12 cellular contexts compared by ENCODE assay signal in the genomic region with DNA sequence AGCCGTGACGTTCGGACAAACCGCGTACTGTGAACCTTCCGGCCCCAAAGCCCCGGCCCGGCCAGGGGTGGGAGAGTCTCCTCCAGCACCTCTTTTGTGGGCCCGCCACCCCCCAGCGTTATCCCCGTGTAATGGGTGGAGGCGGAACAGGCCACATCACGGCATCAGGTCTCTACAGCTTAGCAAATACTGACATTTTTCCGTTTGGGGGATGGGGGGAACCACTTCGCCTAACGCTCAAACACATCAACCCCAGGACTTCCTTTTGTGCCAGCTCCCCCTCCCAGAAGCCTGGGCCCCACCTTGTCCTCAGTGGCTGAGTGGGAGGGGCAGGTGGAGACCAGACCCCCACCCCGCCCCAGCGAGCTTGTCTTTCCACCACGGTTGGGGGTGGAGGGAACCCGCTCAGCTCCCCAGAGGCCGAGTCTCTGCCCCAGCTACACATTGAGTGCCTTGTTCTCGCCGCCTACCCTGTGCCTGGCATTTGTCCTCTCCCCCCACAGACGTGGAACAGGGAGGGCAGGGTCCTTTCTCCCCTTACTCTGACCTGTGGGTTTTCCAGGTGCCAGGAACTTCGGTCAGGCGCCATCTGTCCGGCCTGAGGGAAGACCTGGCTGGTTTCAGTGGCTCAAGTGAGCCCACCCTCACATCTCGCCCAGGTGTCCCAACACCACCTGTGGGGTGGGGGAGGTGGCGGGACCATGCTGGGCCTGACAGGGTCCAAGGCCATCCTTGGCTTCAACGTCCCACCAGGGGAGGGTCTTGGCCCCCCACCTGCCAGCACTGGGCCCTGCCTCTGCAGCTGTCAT. TPM values are rescaled to one million over a fixed set of nuclear protein-coding genes. Genes with fewer than 3 reads are reported as not detected.
DNase-seq lines count a peak whose midpoint lies in the region; ATAC-seq, FAIRE-seq and TF ChIP-seq lines count a peak whose summit lies in the region.
"Had no signal": no experiment of that assay in that cellular context is flagged by ENCODE, and none has a peak within 500 bp of the region (broad histone marks: within the 10 kb centered on the region; RNA-seq: fewer than 3 reads in every experiment).

No MANE protein-coding gene starts in this region.

- H3K4me1 ChIP-seq in GM12878 (ENCODE audit: control insufficient read depth, insufficient read depth, low read length) (no peaks in the 10 kb centered on the region; the same call in 1 of the 2 replicates), HAP-1 (no peaks in the 10 kb centered on the region)
- H3K4me1 ChIP-seq: ascending aorta had no signal

- peak; percentile 39 for ATAC-seq in CD4-positive, alpha-beta T cell (ENCODE audit: poor library complexity)
- ATAC-seq in GM12878 (no peak), GM19324 (IDR thresholded peaks at IDR 0.05; ENCODE audit: low FRiP score, unreplicated experiment) (no peak), GM18907 (IDR thresholded peaks at IDR 0.05; ENCODE audit: unreplicated experiment) (no peak)

- peaks cover 62% of the 10 kb centered on the region for H3K36me3 Mint-ChIP-seq in CD4-positive, alpha-beta T cell (ENCODE audit: low read depth)
- H3K36me3 Mint-ChIP-seq in nephron progenitor cell (ENCODE audit: low read depth) = peaks cover 22% of the 10 kb centered on the region

- TF ChIP-seq CTCF in CD4-positive, alpha-beta T cell (IDR thresholded peaks at IDR 0.05) = no peak
- no peak for TF ChIP-seq CTCF in GM12878 (IDR thresholded peaks at IDR 0.05 in 2 of 3, conservative IDR thresholded peaks at IDR 0.05 in 1 of 3; ENCODE audit: control insufficient read depth in 2 of 3, extremely low read depth in 1 of 3, insufficient read depth in 1 of 3, low read depth in 3 of 3, low read length in 3 of 3)
- TF ChIP-seq CTCF in nephron progenitor cell (IDR thresholded peaks at IDR 0.05) = no peak

- in situ Hi-C loops in GM12878 (cut with MboI) (no loop called here), HAP-1 (cut with MboI; ENCODE audit: low sequenced_read_pairs) (no loop called here)

- H3K79me2 ChIP-seq in GM12878 (ENCODE audit: control insufficient read depth, insufficient read depth, low read length) = no peaks in the 10 kb centered on the region

- H3K27me3 Mint-ChIP-seq in CD4-positive, alpha-beta T cell = no peaks in the 10 kb centered on the region
- no peaks in the 10 kb centered on the region for H3K27me3 Mint-ChIP-seq in nephron progenitor cell (ENCODE audit: low read depth, poor library complexity)

- H3K9me3 ChIP-seq in CD4-positive, alpha-beta T cell (ENCODE audit: control insufficient read depth, low read length) = no peaks in the 10 kb centered on the region
- H3K9me3 ChIP-seq in GM12878 (replicated peaks; ENCODE audit: control insufficient read depth, insufficient read depth, low read length) = no peaks in the 10 kb centered on the region
- H3K9me3 ChIP-seq in HAP-1 = no peaks in the 10 kb centered on the region
- H3K9me3 ChIP-seq: ascending aorta, heart left ventricle had no signal

- DNase-seq in CD4-positive, alpha-beta T cell = peak in 2 of 10 experiments; percentile 12 to 23
- DNase-seq in NCI-H69 (lab: John Stamatoyannopoulos, UW) (peak; percentile 26), GM12878 (ENCODE audit: low read depth, low spot score) (no peak), nephron progenitor cell (no peak), HAP-1 (ENCODE audit: low spot score in 2 of 2) (no peak), OCI-M1 (lab: John Stamatoyannopoulos, UW) (no peak)
- DNase-seq: SHP77 treated with DMSO at 0.1 percent for 48 hours had no signal

- WGBS in GM12878 (ENCODE audit: insufficient coverage, insufficient replicate concordance, low lambda C conversion rate, missing lambda C conversion rate) = 67% methylated on average over 30 of the region's 30 CpGs

- no peak overlapping the region for H3K9ac ChIP-seq in GM12878 (ENCODE audit: control insufficient read depth, insufficient read depth, low read length)

- no peak for TF ChIP-seq EP300 in GM12878 (IDR thresholded peaks at IDR 0.05; ENCODE audit: borderline replicate concordance in 1 of 2, control insufficient read depth in 1 of 2, low read depth in 2 of 2, low read length in 2 of 2)

- H3K36me3 ChIP-seq in GM12878 (ENCODE audit: control insufficient read depth in 2 of 2, insufficient read depth in 2 of 2, low read length in 1 of 2) (peaks cover 5 to 25% of the 10 kb centered on the region in 2 experiments; a peak in 3 of 4 replicates), HAP-1 (replicated peaks) (peaks cover 62% of the 10 kb centered on the region)

- CTCF ChIA-PET in CD4-positive, alpha-beta T cell (lab: Charles Lee) = interaction anchor here (1.8 kb wide), 1 partner anchor 80 kb away, joined by 5 read pairs; the partner anchor contains the start of gene SCO2
- CTCF ChIA-PET in GM12878 (lab: Yijun Ruan, JAX) = no interaction called here

- SMC1A ChIA-PET in GM12878 (lab: Charles Lee; ENCODE audit: uncharacterized antibody, unreplicated experiment) = no interaction called here

- H3K4me2 ChIP-seq in GM12878 (ENCODE audit: control insufficient read depth, insufficient read depth) = no peak overlapping the region

- intact Hi-C loops in CD4-positive, alpha-beta T cell (cut with DNase I, micrococcal nuclease) = no loop called here
- intact Hi-C loops in GM12878 (cut with micrococcal nuclease; ENCODE audit: unreplicated experiment) = no loop called here

- FAIRE-seq in GM12878 (lab: Jason Lieb, UNC) = no peak

- H3K27ac ChIP-seq in CD4-positive, alpha-beta T cell (ENCODE audit: low read depth, low read length) = peak overlapping the region; percentile 48
- no peak overlapping the region for H3K27ac ChIP-seq in GM12878 (ENCODE audit: control insufficient read depth, insufficient read depth)
- H3K27ac ChIP-seq: ascending aorta, heart left ventricle had no signal

- H3K27me3 ChIP-seq in CD4-positive, alpha-beta T cell (ENCODE audit: control insufficient read depth, insufficient read depth, low read length) = no peaks in the 10 kb centered on the region
- H3K27me3 ChIP-seq in GM12878 (replicated peaks in 1 of 2; ENCODE audit: control insufficient read depth in 2 of 2, insufficient read depth in 2 of 2, low read length in 1 of 2) (no peaks in the 10 kb centered on the region), HAP-1 (ENCODE audit: low read depth) (no peaks in the 10 kb centered on the region)
- H3K27me3 ChIP-seq: ascending aorta, heart left ventricle had no signal

- no peaks in the 10 kb centered on the region for H3K4me1 Mint-ChIP-seq in CD4-positive, alpha-beta T cell (ENCODE audit: low read depth)
- peaks cover 7% of the 10 kb centered on the region for H3K4me1 Mint-ChIP-seq in nephron progenitor cell

- TF ChIP-seq POLR2A in GM12878 (IDR thresholded peaks at IDR 0.05; ENCODE audit: low read depth, low read length) = peak; percentile 51; the same call in 1 of the 2 replicates

- H3K4me3 ChIP-seq in GM12878 = no peak overlapping the region
- no peak overlapping the region for H3K4me3 ChIP-seq in HAP-1
- H3K4me3 ChIP-seq: ascending aorta, heart left ventricle had no signal

- POLR2A ChIA-PET in CD4-positive, alpha-beta T cell (lab: Charles Lee) = interaction anchor here (0.9 to 2.4 kb wide), 3 partner anchors 25 to 80 kb away, joined by 3 to 11 read pairs (median 3); partner anchors contain the start of genes LMF2, NCAPH2 and SCO2
- POLR2A ChIA-PET in GM12878 (lab: Charles Lee) = interaction anchor here (0.6 kb wide), 1 partner anchor 1193 kb away, joined by 3 read pairs; no protein-coding TSS in a partner anchor

- no peaks in the 10 kb centered on the region for H4K20me1 ChIP-seq in GM12878 (ENCODE audit: control insufficient read depth, insufficient read depth)

- no peak overlapping the region for H2AFZ ChIP-seq in GM12878 (ENCODE audit: control insufficient read depth, low read depth, low read length)

- no TSS peak for BruUV-seq in GM12878 (replicated peaks; lab: Mats Ljungman, UMichigan)

- TF ChIP-seq RAD21 in GM12878 (IDR thresholded peaks at IDR 0.05; ENCODE audit: insufficient read depth, low read depth, low read length) = no peak

- RAD21 ChIA-PET in GM12878 (lab: Charles Lee; ENCODE audit: unreplicated experiment) = no interaction called here

- no peaks in the 10 kb centered on the region for H3K9me3 Mint-ChIP-seq in CD4-positive, alpha-beta T cell
- no peaks in the 10 kb centered on the region for H3K9me3 Mint-ChIP-seq in nephron progenitor cell

- H3K4me3 Mint-ChIP-seq in CD4-positive, alpha-beta T cell = no peak overlapping the region
- no peak overlapping the region for H3K4me3 Mint-ChIP-seq in nephron progenitor cell

- peak overlapping the region; percentile 69 for H3K27ac Mint-ChIP-seq in CD4-positive, alpha-beta T cell
- peak overlapping the region; percentile 57 for H3K27ac Mint-ChIP-seq in nephron progenitor cell

RNA-seq across cellular contexts. Expression of gene SBF1, which starts 29.6 kb away (rescaled TPM):
- total RNA-seq in CD4-positive, alpha-beta T cell = 100 to 1,000 TPM; 220 to 227 TPM
- 103 and 115 TPM in 2 replicates for total RNA-seq in GM12878 (2013; cell fraction: nucleolus; rRNA removed)
- total RNA-seq in GM12878 (2014; rRNA removed) (42.7 and 48.0 TPM in 2 replicates), GM12878 (2014; rRNA removed; fragmentation: Illumina TruSeq; extraction: Trizol) (14.6 and 16.1 TPM in 2 replicates), GM12878 (2021) (77.9 and 95.0 TPM in 2 replicates)
- polyA plus RNA-seq in GM12878 (2011; ENCODE audit: low read depth) = 12.7 TPM
- polyA plus RNA-seq in GM12878 (2011; rRNA removed) (11.1 and 19.5 TPM in 2 replicates), GM12878 (2014; fragmentation: Illumina TruSeq; extraction: Trizol) (1.2 and 7.4 TPM in 2 replicates), GM12878 (2014; fragmentation: Nextera tagmentation; extraction: Ambion mirVana) (1 to 10 TPM in 1 of 2 experiments, under 1 TPM in 1; 0.23 to 1.2 TPM), GM12878 (2014; rRNA removed) (42.2 and 47.5 TPM in 2 replicates), GM12878 (2016; fragmentation: Nextera tagmentation; extraction: Ambion mirVana) (10 to 100 TPM; 10.0 to 28.6 TPM)
- polyA plus RNA-seq in GM12878 (2011; cell fraction: cytosol; rRNA removed) = 30.3 and 43.4 TPM in 2 replicates
- polyA plus RNA-seq in GM12878 (2011; cell fraction: nucleus; rRNA removed) = 215 and 252 TPM in 2 replicates
- 25.9 and 33.5 TPM in 2 replicates for polyA plus RNA-seq in GM12878 (2012)
- 46.5 and 73.5 TPM in 2 replicates for polyA minus RNA-seq in GM12878 (2011; rRNA and poly(A)+ RNA removed)
- 27.6 and 33.4 TPM in 2 replicates for polyA minus RNA-seq in GM12878 (2011; cell fraction: cytosol; rRNA and poly(A)+ RNA removed)
- polyA minus RNA-seq in GM12878 (2011; cell fraction: nucleus; rRNA and poly(A)+ RNA removed) = 76.3 and 127 TPM in 2 replicates

RNA-seq across cellular contexts. Expression of gene ADM2, which starts 36.1 kb away (rescaled TPM):
- total RNA-seq in CD4-positive, alpha-beta T cell = 1 to 10 TPM; 1.1 to 1.6 TPM
- total RNA-seq in GM12878 (2013; cell fraction: nucleolus; rRNA removed) = 0.69 and 0.75 TPM in 2 replicates
- total RNA-seq in GM12878 (2014; rRNA removed) (0.06 and 0.16 TPM in 2 replicates), GM12878 (2014; rRNA removed; fragmentation: Illumina TruSeq; extraction: Trizol) (0.04 TPM in 1 of 2 replicates, not detected in the other), GM12878 (2021) (0.31 and 0.48 TPM in 2 replicates)
- polyA plus RNA-seq in GM12878 (2011; ENCODE audit: low read depth) = 0.67 TPM
- polyA plus RNA-seq in GM12878 (2011; rRNA removed) (0.23 and 0.30 TPM in 2 replicates), GM12878 (2014; fragmentation: Illumina TruSeq; extraction: Trizol) (0.04 TPM in 1 of 2 replicates, not detected in the other), GM12878 (2014; fragmentation: Nextera tagmentation; extraction: Ambion mirVana) (under 1 TPM in 1 of 2 experiments, not detected in 1; 0.02 TPM), GM12878 (2014; rRNA removed) (0.14 and 0.33 TPM in 2 replicates), GM12878 (2016; fragmentation: Nextera tagmentation; extraction: Ambion mirVana) (under 1 TPM in 1 of 2 experiments, not detected in 1; 0.17 TPM)
- polyA plus RNA-seq in GM12878 (2011; cell fraction: cytosol; rRNA removed) = 0.40 TPM in 2 replicates
- 0.73 and 0.93 TPM in 2 replicates for polyA plus RNA-seq in GM12878 (2011; cell fraction: nucleus; rRNA removed)
- polyA plus RNA-seq in GM12878 (2012) = 1.5 and 1.9 TPM in 2 replicates
- polyA minus RNA-seq in GM12878 (2011; rRNA and poly(A)+ RNA removed) = 0.15 and 0.57 TPM in 2 replicates
- polyA minus RNA-seq in GM12878 (2011; cell fraction: cytosol; rRNA and poly(A)+ RNA removed) = 0.42 and 0.67 TPM in 2 replicates
- polyA minus RNA-seq in GM12878 (2011; cell fraction: nucleus; rRNA and poly(A)+ RNA removed) = 0.36 and 0.48 TPM in 2 replicates
- total RNA-seq: ascending aorta had no signal

RNA-seq across cellular contexts. Expression of gene MIOX, which starts 41.4 kb away (rescaled TPM):
- total RNA-seq in CD4-positive, alpha-beta T cell = not detected
- 0.65 TPM in 1 of 2 replicates, not detected in the other for total RNA-seq in GM12878 (2013; cell fraction: nucleolus; rRNA removed)
- total RNA-seq in GM12878 (2014; rRNA removed) = not detected in 2 replicates
- total RNA-seq in GM12878 (2014; rRNA removed; fragmentation: Illumina TruSeq; extraction: Trizol) = not detected in 2 replicates
- not detected in 2 replicates for total RNA-seq in GM12878 (2021)
- not detected for polyA plus RNA-seq in GM12878 (2011; ENCODE audit: low read depth)
- polyA plus RNA-seq in GM12878 (2011; rRNA removed) = 0.13 and 0.31 TPM in 2 replicates
- 0.12 and 0.64 TPM in 2 replicates for polyA plus RNA-seq in GM12878 (2011; cell fraction: cytosol; rRNA removed)
- 1.4 and 2.2 TPM in 2 replicates for polyA plus RNA-seq in GM12878 (2011; cell fraction: nucleus; rRNA removed)
- not detected in 2 replicates for polyA plus RNA-seq in GM12878 (2012)
- 0.10 TPM in 1 of 2 replicates, not detected in the other for polyA plus RNA-seq in GM12878 (2014; fragmentation: Illumina TruSeq; extraction: Trizol)
- polyA plus RNA-seq in GM12878 (2014; fragmentation: Nextera tagmentation; extraction: Ambion mirVana) = not detected
- 0.36 TPM in 1 of 2 replicates, not detected in the other for polyA plus RNA-seq in GM12878 (2014; rRNA removed)
- not detected for polyA plus RNA-seq in GM12878 (2016; fragmentation: Nextera tagmentation; extraction: Ambion mirVana)
- 0.41 TPM in 1 of 2 replicates, not detected in the other for polyA minus RNA-seq in GM12878 (2011; rRNA and poly(A)+ RNA removed)
- not detected in 2 replicates for polyA minus RNA-seq in GM12878 (2011; cell fraction: cytosol; rRNA and poly(A)+ RNA removed)
- not detected in 2 replicates for polyA minus RNA-seq in GM12878 (2011; cell fraction: nucleus; rRNA and poly(A)+ RNA removed)
- total RNA-seq: ascending aorta, heart left ventricle, posterior vena cava had no signal
- polyA plus RNA-seq: heart left ventricle had no signal
